ENCODE assay signal across 8 cellular contexts in the genomic region with DNA sequence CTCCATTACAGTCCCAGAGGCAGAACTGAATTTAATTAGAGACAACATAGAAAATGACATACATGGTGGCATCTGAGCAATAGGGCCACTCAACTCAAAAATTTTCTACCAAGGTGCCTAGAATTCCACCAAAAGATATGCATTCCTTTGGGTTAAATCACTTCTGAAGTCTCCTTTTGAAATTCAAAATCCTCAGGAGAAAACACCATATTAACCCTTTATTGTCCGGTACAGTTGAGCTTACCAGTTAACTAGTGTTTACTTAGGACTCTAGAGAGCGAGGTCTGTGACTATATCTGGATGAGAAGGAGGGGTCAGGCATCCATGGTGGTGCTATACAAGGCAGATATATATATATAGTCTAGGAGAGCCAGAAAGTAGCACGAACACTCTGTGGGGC.
"Had no signal": no experiment of that assay in that cellular context is flagged by ENCODE, and none has a peak within 500 bp of the region (broad histone marks: within the 10 kb centered on the region; RNA-seq: fewer than 3 reads in every experiment).

No MANE protein-coding gene starts in this region.

- H3K4me3 ChIP-seq: HAP-1, K562 had no signal

- FAIRE-seq: HTR-8/SVneo, K562 had no signal

- H3K4me3 Mint-ChIP-seq: HFFc6 had no signal

- H3K36me3 ChIP-seq: HAP-1 had no signal

- DNase-seq: GOT3, H7, HFFc6, IMR-90 had no signal

- H3K4me1 ChIP-seq: HAP-1 had no signal

- H3K27ac Mint-ChIP-seq: HFFc6 had no signal

- ATAC-seq: HCT116, K562 had no signal

- H3K9me3 ChIP-seq: HAP-1 had no signal
